Comparison of ENCODE assay signal across 21 cellular contexts in the genomic region with DNA sequence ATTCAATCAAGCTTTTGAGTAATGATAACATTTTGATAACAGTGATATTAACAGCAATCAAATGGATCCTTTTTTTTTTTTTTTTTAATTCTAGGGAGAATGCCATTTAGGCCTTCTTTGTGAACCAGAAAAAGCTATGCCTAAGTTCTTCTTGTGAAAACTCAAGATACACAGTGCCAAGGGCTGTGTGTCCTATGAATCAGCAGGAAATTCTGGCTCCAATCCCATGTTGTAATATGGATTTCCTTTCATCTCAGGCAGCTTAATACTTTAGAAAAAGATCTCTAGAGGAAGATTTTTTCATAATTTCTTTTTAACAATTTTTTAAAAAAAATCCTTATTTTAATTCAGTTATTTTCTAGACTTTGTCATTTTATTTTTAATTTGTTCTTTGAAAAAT.
A peak's percentile ranks its signal among the peaks of the same experiment; 100 is the strongest.
DNase-seq lines count a peak whose midpoint lies in the region; ATAC-seq, FAIRE-seq and TF ChIP-seq lines count a peak whose summit lies in the region.
"Had no signal": no experiment of that assay in that cellular context is flagged by ENCODE, and none has a peak within 500 bp of the region (broad histone marks: within the 10 kb centered on the region; RNA-seq: fewer than 3 reads in every experiment).

No MANE protein-coding gene starts in this region.

- no peaks in the 10 kb centered on the region for H3K4me1 Mint-ChIP-seq in WTC11
- H3K4me1 Mint-ChIP-seq: activated CD4-positive, alpha-beta T cell treated with anti-CD3 and anti-CD28 coated beads, Interleukin-2, amount 10 ng/mL, durations not matched to agents 24 days and 14 days; activated naive CD4-positive, alpha-beta T cell treated with anti-CD3 and anti-CD28 coated beads, Interleukin-2, amount 10 ng/mL, durations not matched to agents 7 days and 5 days; CD8-positive, alpha-beta memory T cell had no signal

- DNase-seq in A673 (ENCODE audit: low spot score) = peak; percentile 30
- DNase-seq in NCI-H226 = peak; percentile 12
- DNase-seq in dedifferentiated amniotic fluid mesenchymal stem cell (ENCODE audit: extremely low spot score) = peak; percentile 44
- no peak for DNase-seq in kidney
- DNase-seq in HUDEP-2 (lab: John Stamatoyannopoulos, UW; ENCODE audit: unreplicated experiment in 76 of 76) = no peak
- DNase-seq in inferior parietal cortex (ENCODE audit: extremely low spot score) = no peak
- DNase-seq in WTC11 (ENCODE audit: low spot score) = no peak
- DNase-seq: activated CD4-positive, alpha-beta T cell treated with anti-CD3 and anti-CD28 coated beads, Interleukin-2, amount 10 ng/mL, durations not matched to agents 24 days and 14 days; activated naive CD4-positive, alpha-beta T cell treated with anti-CD3 and anti-CD28 coated beads, Interleukin-2, amount 10 ng/mL, durations not matched to agents 7 days and 5 days; activated T-cell treated with anti-CD3 and anti-CD28 coated beads for 4 hours; CD8-positive, alpha-beta memory T cell; effector memory CD8-positive, alpha-beta T cell; GDM1; head of caudate nucleus; midbrain; NCI-H1092; NCI-H2171 treated with DMSO at 0.1 percent for 48 hours; SHP77 treated with DMSO at 0.1 percent for 48 hours; stimulated activated CD4-positive, alpha-beta T cell treated with anti-CD3 and anti-CD28 coated beads, Interleukin-4, amount 100 ng/mL, for 24 hours; tibial artery had no signal

- H3K4me1 ChIP-seq in A673 (ENCODE audit: insufficient read depth, low read length, poor library complexity, severe bottlenecking) = peaks cover 11% of the 10 kb centered on the region
- no peaks in the 10 kb centered on the region for H3K4me1 ChIP-seq in kidney (ENCODE audit: control insufficient read depth in 1 of 2, insufficient read depth in 1 of 2, low read depth in 1 of 2, low read length in 2 of 2)
- H3K4me1 ChIP-seq: tibial artery had no signal

- POLR2A ChIA-PET in A673 (lab: Charles Lee; ENCODE audit: low non-redundant PET) = no interaction called here
- POLR2A ChIA-PET in WTC11 (lab: Charles Lee) = no interaction called here

- H3K27ac ChIP-seq in A673 (ENCODE audit: low read depth, low read length, poor library complexity, severe bottlenecking) (no peak overlapping the region), kidney (ENCODE audit: low read depth in 2 of 2, low read length in 2 of 2) (no peak overlapping the region)
- H3K27ac ChIP-seq: tibial artery had no signal

- no peaks in the 10 kb centered on the region for H3K27me3 ChIP-seq in A673 (replicated peaks; ENCODE audit: insufficient read depth, low read depth, low read length, poor library complexity)
- H3K27me3 ChIP-seq: tibial artery had no signal

- ATAC-seq in HG03432 (IDR thresholded peaks at IDR 0.05; ENCODE audit: unreplicated experiment) (no peak), WTC11 (no peak)
- ATAC-seq: effector memory CD8-positive, alpha-beta T cell had no signal

- TF ChIP-seq CTCF in A673 (conservative IDR thresholded peaks at IDR 0.05; ENCODE audit: low read depth, low read length) (no peak), kidney (IDR thresholded peaks at IDR 0.05; ENCODE audit: borderline replicate concordance, extremely low read depth, insufficient read depth) (no peak), WTC11 (IDR thresholded peaks at IDR 0.05) (no peak)

- no peak overlapping the region for H3K4me3 Mint-ChIP-seq in WTC11
- H3K4me3 Mint-ChIP-seq: activated CD4-positive, alpha-beta T cell treated with anti-CD3 and anti-CD28 coated beads, Interleukin-2, amount 10 ng/mL, durations not matched to agents 24 days and 14 days; activated naive CD4-positive, alpha-beta T cell treated with anti-CD3 and anti-CD28 coated beads, Interleukin-2, amount 10 ng/mL, durations not matched to agents 7 days and 5 days; CD8-positive, alpha-beta memory T cell; effector memory CD8-positive, alpha-beta T cell had no signal

- H3K36me3 ChIP-seq in A673 (ENCODE audit: insufficient read depth, low read length, poor library complexity, severe bottlenecking) (no peaks in the 10 kb centered on the region), kidney (ENCODE audit: control insufficient read depth in 1 of 2, insufficient read depth in 2 of 2, low read length in 2 of 2) (no peaks in the 10 kb centered on the region)
- H3K36me3 ChIP-seq: tibial artery had no signal

- H3K27me3 Mint-ChIP-seq in WTC11 (ENCODE audit: low read depth) = no peaks in the 10 kb centered on the region
- H3K27me3 Mint-ChIP-seq: activated naive CD4-positive, alpha-beta T cell treated with anti-CD3 and anti-CD28 coated beads, Interleukin-2, amount 10 ng/mL, durations not matched to agents 7 days and 5 days had no signal

- CTCF ChIA-PET in A673 (lab: Charles Lee) = interaction anchor here (0.6 kb wide), 1 partner anchor 208 kb away, joined by 3 read pairs; the partner anchor contains the start of gene MACIR
- CTCF ChIA-PET in WTC11 (lab: Charles Lee) = no interaction called here

- BruUV-seq in A673 (replicated peaks; lab: Mats Ljungman, UMichigan) = no TSS peak

- intact Hi-C loops in A673 (cut with micrococcal nuclease; ENCODE audit: unreplicated experiment) = no loop called here
- intact Hi-C loops in kidney (cut with DNase I) = no loop called here

- H3K4me3 ChIP-seq in A673 (ENCODE audit: low read depth, low read length, poor library complexity, severe bottlenecking) (no peak overlapping the region), kidney (ENCODE audit: low read length in 2 of 2) (no peak overlapping the region)
- H3K4me3 ChIP-seq: tibial artery had no signal

- FAIRE-seq in kidney (lab: Jason Lieb, UNC) = peak; percentile 60

- H3K36me3 Mint-ChIP-seq in WTC11 = no peaks in the 10 kb centered on the region
- H3K36me3 Mint-ChIP-seq: activated naive CD4-positive, alpha-beta T cell treated with anti-CD3 and anti-CD28 coated beads, Interleukin-2, amount 10 ng/mL, durations not matched to agents 7 days and 5 days; CD8-positive, alpha-beta memory T cell had no signal

- no peak overlapping the region for H3K27ac Mint-ChIP-seq in WTC11
- H3K27ac Mint-ChIP-seq: activated CD4-positive, alpha-beta T cell treated with anti-CD3 and anti-CD28 coated beads, Interleukin-2, amount 10 ng/mL, durations not matched to agents 24 days and 14 days; activated naive CD4-positive, alpha-beta T cell treated with anti-CD3 and anti-CD28 coated beads, Interleukin-2, amount 10 ng/mL, durations not matched to agents 7 days and 5 days; CD8-positive, alpha-beta memory T cell; effector memory CD8-positive, alpha-beta T cell had no signal

- no peaks in the 10 kb centered on the region for H3K9me3 Mint-ChIP-seq in WTC11
- H3K9me3 Mint-ChIP-seq: activated CD4-positive, alpha-beta T cell treated with anti-CD3 and anti-CD28 coated beads, Interleukin-2, amount 10 ng/mL, durations not matched to agents 24 days and 14 days; activated naive CD4-positive, alpha-beta T cell treated with anti-CD3 and anti-CD28 coated beads, Interleukin-2, amount 10 ng/mL, durations not matched to agents 7 days and 5 days; CD8-positive, alpha-beta memory T cell; effector memory CD8-positive, alpha-beta T cell had no signal

- no peak overlapping the region for H3K9ac ChIP-seq in kidney (ENCODE audit: low read length in 2 of 2)

- H3K9me3 ChIP-seq in A673 (ENCODE audit: low read depth, low read length, poor library complexity, severe bottlenecking) (no peaks in the 10 kb centered on the region), kidney (ENCODE audit: control insufficient read depth in 1 of 2, low read length in 2 of 2) (no peaks in the 10 kb centered on the region)
- H3K9me3 ChIP-seq: tibial artery had no signal

TF ChIP-seq in WTC11, 78 proteins besides CTCF, POLR2A, EP300 and RAD21:
- TF ChIP-seq GRHL2 (CRISPR knock-in tag; IDR thresholded peaks at IDR 0.05; ENCODE audit: insufficient replicate concordance, severe bottlenecking) (no peak), IRF2 (CRISPR knock-in tag; IDR thresholded peaks at IDR 0.05; ENCODE audit: borderline replicate concordance, low read depth) (no peak)
- TF ChIP-seq, protein P1, sequence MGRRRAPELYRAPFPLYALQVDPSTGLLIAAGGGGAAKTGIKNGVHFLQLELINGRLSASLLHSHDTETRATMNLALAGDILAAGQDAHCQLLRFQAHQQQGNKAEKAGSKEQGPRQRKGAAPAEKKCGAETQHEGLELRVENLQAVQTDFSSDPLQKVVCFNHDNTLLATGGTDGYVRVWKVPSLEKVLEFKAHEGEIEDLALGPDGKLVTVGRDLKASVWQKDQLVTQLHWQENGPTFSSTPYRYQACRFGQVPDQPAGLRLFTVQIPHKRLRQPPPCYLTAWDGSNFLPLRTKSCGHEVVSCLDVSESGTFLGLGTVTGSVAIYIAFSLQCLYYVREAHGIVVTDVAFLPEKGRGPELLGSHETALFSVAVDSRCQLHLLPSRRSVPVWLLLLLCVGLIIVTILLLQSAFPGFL (CRISPR knock-in tag; IDR thresholded peaks at IDR 0.05; ENCODE audit: borderline replicate concordance) = no peak

Comparison
In these comparisons a context has a peak if more than half of its experiments do, and no peak if none do; other contexts are left out.
1. DNase-seq: peak in A673 (single experiment), NCI-H226 (single experiment) and dedifferentiated amniotic fluid mesenchymal stem cell (single experiment); none in kidney (single experiment), HUDEP-2 (0 of 76), inferior parietal cortex (single experiment) and WTC11 (single experiment).